Comparison of ENCODE assay signal across 1 cellular context in genomic region chr2:15049096-15049993, GRCh38.
TF ChIP-seq lines count a peak whose summit lies in the region.

No MANE protein-coding gene starts in this region.

TF ChIP-seq in IMR-90, 13 proteins besides CTCF, POLR2A, EP300 and RAD21 (continued from another document):
- no peak for TF ChIP-seq BHLHE40 (IDR thresholded peaks at IDR 0.05; ENCODE audit: low read depth, low read length)
- TF ChIP-seq FOS (IDR thresholded peaks at IDR 0.05; ENCODE audit: low read depth, low read length) = no peak
- no peak for TF ChIP-seq MAZ (IDR thresholded peaks at IDR 0.05; ENCODE audit: borderline replicate concordance, low read depth, low read length)
- no peak for TF ChIP-seq MXI1 (IDR thresholded peaks at IDR 0.05; ENCODE audit: borderline replicate concordance, low read depth, low read length)
- no peak for TF ChIP-seq RCOR1 (IDR thresholded peaks at IDR 0.05; ENCODE audit: insufficient replicate concordance, low read length)
- no peak for TF ChIP-seq SMC3 (IDR thresholded peaks at IDR 0.05; ENCODE audit: low read depth, low read length)
- no peak for TF ChIP-seq CEBPB (IDR thresholded peaks at IDR 0.05; ENCODE audit: low read depth, low read length)
- TF ChIP-seq USF2 (IDR thresholded peaks at IDR 0.05; ENCODE audit: low read depth, low read length) = no peak
- TF ChIP-seq MAFK (IDR thresholded peaks at IDR 0.05; ENCODE audit: low read depth, low read length) = no peak
- TF ChIP-seq RFX5 (IDR thresholded peaks at IDR 0.05; ENCODE audit: low read depth, low read length) = no peak
